In the genomic region with DNA sequence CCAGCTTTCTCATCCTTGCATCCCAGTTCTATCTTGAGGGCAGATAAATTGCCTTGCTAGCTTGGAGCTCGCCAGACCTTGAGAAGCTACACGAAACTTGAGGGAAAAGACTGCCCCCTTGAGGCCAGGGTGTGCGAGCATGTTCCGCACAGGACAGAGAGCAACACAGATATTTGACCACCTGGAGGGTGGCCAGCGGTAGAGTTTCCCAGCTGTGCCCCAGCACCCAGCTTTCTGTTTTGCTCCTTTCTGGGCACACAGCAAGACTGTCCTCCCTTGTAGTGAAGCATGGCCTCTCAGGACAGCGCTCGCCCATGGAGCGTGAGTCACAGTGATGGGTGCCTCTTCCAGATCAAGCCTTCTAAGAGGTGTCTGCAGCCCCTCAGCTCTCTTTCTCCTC, we compare ENCODE assay signal across 8 cellular contexts. TPM values are rescaled to one million over a fixed set of nuclear protein-coding genes. Genes with fewer than 3 reads are reported as not detected.
DNase-seq lines count a peak whose midpoint lies in the region; ATAC-seq, FAIRE-seq and TF ChIP-seq lines count a peak whose summit lies in the region.

No MANE protein-coding gene starts in this region.

- H3K27me3 Mint-ChIP-seq in neural progenitor cell (ENCODE audit: insufficient read depth, low read depth) = peaks cover 10% of the 10 kb centered on the region

- no peak overlapping the region for H3K4me3 Mint-ChIP-seq in neural progenitor cell

- H4K20me1 ChIP-seq in endothelial cell of umbilical vein (replicated peaks; ENCODE audit: control insufficient read depth, extremely low read depth, insufficient read depth, low read length) (no peaks in the 10 kb centered on the region), neural progenitor cell (ENCODE audit: low read depth) (no peaks in the 10 kb centered on the region)

- peak; percentile 35 to 53 for TF ChIP-seq CTCF in endothelial cell of umbilical vein (IDR thresholded peaks at IDR 0.05; ENCODE audit: extremely low read depth in 1 of 2, insufficient read depth in 1 of 2, low read depth in 1 of 2, low read length in 2 of 2)
- peak; percentile 87 for TF ChIP-seq CTCF in neural progenitor cell (IDR thresholded peaks at IDR 0.05)

- no peaks in the 10 kb centered on the region for H3K4me1 ChIP-seq in endothelial cell of umbilical vein (ENCODE audit: control insufficient read depth, extremely low read depth, insufficient read depth, low read length)
- no peaks in the 10 kb centered on the region for H3K4me1 ChIP-seq in neural progenitor cell

- no peaks in the 10 kb centered on the region for H3K9me1 ChIP-seq in endothelial cell of umbilical vein (replicated peaks; ENCODE audit: control insufficient read depth, extremely low read depth, insufficient read depth, low read length)

- intact Hi-C loops in endothelial cell of umbilical vein (cut with micrococcal nuclease) = loop anchor here (1.0 kb wide), 2 partner anchors 687 to 742 kb away; no protein-coding TSS in a partner anchor

- no peak for TF ChIP-seq POLR2A in endothelial cell of umbilical vein (IDR thresholded peaks at IDR 0.05; ENCODE audit: low read depth, low read length)

- no peak overlapping the region for H3K27ac Mint-ChIP-seq in neural progenitor cell

- H3K36me3 ChIP-seq in endothelial cell of umbilical vein (ENCODE audit: control insufficient read depth in 2 of 2, extremely low read depth in 1 of 2, insufficient read depth in 2 of 2, low read length in 2 of 2) (no peaks in the 10 kb centered on the region), neural progenitor cell (no peaks in the 10 kb centered on the region)

- BruUV-seq in endothelial cell of umbilical vein (replicated peaks; lab: Mats Ljungman, UMichigan) = no TSS peak

- no peaks in the 10 kb centered on the region for H3K79me2 ChIP-seq in endothelial cell of umbilical vein (ENCODE audit: control insufficient read depth, insufficient read depth, low read length)
- no peaks in the 10 kb centered on the region for H3K79me2 ChIP-seq in neural progenitor cell (ENCODE audit: low read depth)

- H3K27ac ChIP-seq in endothelial cell of umbilical vein (ENCODE audit: insufficient read depth, low read depth, low read length) (no peak overlapping the region), neural progenitor cell (no peak overlapping the region)

- DNase-seq in CD1c-positive myeloid dendritic cell (ENCODE audit: extremely low spot score) = peak; percentile 18
- DNase-seq in OCI-M1 (lab: John Stamatoyannopoulos, UW) = peak; percentile 73
- DNase-seq in endothelial cell of umbilical vein (ENCODE audit: low read depth, low spot score) = no peak
- peak; percentile 87 for DNase-seq in neural progenitor cell (ENCODE audit: low spot score)
- DNase-seq in GOT3 (lab: John Stamatoyannopoulos, UW) = no peak

- peak; percentile 83 for ATAC-seq in GM18511 (IDR thresholded peaks at IDR 0.05; ENCODE audit: unreplicated experiment)
- ATAC-seq in HG03378 (IDR thresholded peaks at IDR 0.05; ENCODE audit: unreplicated experiment) = peak; percentile 79
- ATAC-seq in GM18873 (IDR thresholded peaks at IDR 0.05; ENCODE audit: low FRiP score, unreplicated experiment) = no peak

- H3K9me3 ChIP-seq in endothelial cell of umbilical vein (replicated peaks; ENCODE audit: control insufficient read depth, insufficient read depth, low read length) (no peaks in the 10 kb centered on the region), neural progenitor cell (ENCODE audit: low read depth) (no peaks in the 10 kb centered on the region)

- H2AFZ ChIP-seq in endothelial cell of umbilical vein (ENCODE audit: low read depth, low read length) (no peak overlapping the region), neural progenitor cell (replicated peaks) (no peak overlapping the region)

- dilution Hi-C loops in endothelial cell of umbilical vein (cut with MboI; ENCODE audit: extremely low pct_ligation_motif_present, low sequenced_read_pairs) = no loop called here

- CTCF ChIA-PET in endothelial cell of umbilical vein (lab: Charles Lee) = interaction anchor here (0.9 kb wide), 1 partner anchor 744 kb away, joined by 3 read pairs; no protein-coding TSS in a partner anchor

- H3K9me3 Mint-ChIP-seq in neural progenitor cell = peaks cover 3% of the 10 kb centered on the region

- H3K27me3 ChIP-seq in endothelial cell of umbilical vein (ENCODE audit: control insufficient read depth in 2 of 2, insufficient read depth in 2 of 2, low read length in 2 of 2) (no peaks in the 10 kb centered on the region), neural progenitor cell (no peaks in the 10 kb centered on the region)

- H3K36me3 Mint-ChIP-seq in neural progenitor cell = no peaks in the 10 kb centered on the region

- H3F3A ChIP-seq in neural progenitor cell (ENCODE audit: low read depth) = no peaks in the 10 kb centered on the region

- FAIRE-seq in endothelial cell of umbilical vein (lab: Jason Lieb, UNC) = no peak

- POLR2A ChIA-PET in endothelial cell of umbilical vein (lab: Charles Lee) = no interaction called here

- H3K4me3 ChIP-seq in endothelial cell of umbilical vein (replicated peaks in 1 of 3; ENCODE audit: insufficient read depth in 1 of 3, low read depth in 1 of 3, low read length in 3 of 3) (no peak overlapping the region), neural progenitor cell (no peak overlapping the region)

- peaks cover 8% of the 10 kb centered on the region for H3K4me1 Mint-ChIP-seq in neural progenitor cell

- H3K4me2 ChIP-seq in endothelial cell of umbilical vein (ENCODE audit: insufficient read depth, low read length) (no peak overlapping the region), neural progenitor cell (no peak overlapping the region)

- H3K9ac ChIP-seq in endothelial cell of umbilical vein (replicated peaks; ENCODE audit: extremely low read depth, insufficient read depth, low read length) = no peak overlapping the region
- no peak overlapping the region for H3K9ac ChIP-seq in neural progenitor cell

TF ChIP-seq in endothelial cell of umbilical vein, 7 proteins besides CTCF, POLR2A, EP300 and RAD21:
- no peak for TF ChIP-seq GATA2 (IDR thresholded peaks at IDR 0.05; ENCODE audit: insufficient read depth, insufficient read length, low read depth, low read length)
- TF ChIP-seq POLR2AphosphoS5 (IDR thresholded peaks at IDR 0.05; ENCODE audit: insufficient read depth, low read depth, low read length) = no peak
- no peak for TF ChIP-seq FOS (IDR thresholded peaks at IDR 0.05; ENCODE audit: borderline replicate concordance, insufficient read depth, low read length)
- TF ChIP-seq MYC (IDR thresholded peaks at IDR 0.05; ENCODE audit: low read depth, low read length) = no peak
- TF ChIP-seq, protein P1, sequence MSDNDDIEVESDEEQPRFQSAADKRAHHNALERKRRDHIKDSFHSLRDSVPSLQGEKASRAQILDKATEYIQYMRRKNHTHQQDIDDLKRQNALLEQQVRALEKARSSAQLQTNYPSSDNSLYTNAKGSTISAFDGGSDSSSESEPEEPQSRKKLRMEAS (IDR thresholded peaks at IDR 0.05; ENCODE audit: insufficient read depth, insufficient read length) = no peak
- no peak for TF ChIP-seq EZH2 (IDR thresholded peaks at IDR 0.05; ENCODE audit: borderline replicate concordance, low read depth, low read length, severe bottlenecking)
- TF ChIP-seq JUN (IDR thresholded peaks at IDR 0.05; ENCODE audit: borderline replicate concordance, insufficient read depth, insufficient read length, low read depth) = no peak

RNA-seq across cellular contexts. Expression of gene SPATA19, which starts 23.5 kb away (rescaled TPM):
- total RNA-seq in endothelial cell of umbilical vein = not detected in 2 replicates
- polyA plus RNA-seq in endothelial cell of umbilical vein = not detected in 2 replicates
- not detected in 2 replicates for polyA plus RNA-seq in endothelial cell of umbilical vein (2011; cell fraction: cytosol; rRNA removed)
- not detected in 2 replicates for polyA plus RNA-seq in endothelial cell of umbilical vein (2011; cell fraction: nucleus; rRNA removed)
- not detected in 2 replicates for polyA plus RNA-seq in endothelial cell of umbilical vein (2012)
- not detected in 2 replicates for polyA minus RNA-seq in endothelial cell of umbilical vein
- not detected for polyA minus RNA-seq in endothelial cell of umbilical vein (2011; cell fraction: cytosol; rRNA and poly(A)+ RNA removed)
- not detected in 2 replicates for polyA minus RNA-seq in endothelial cell of umbilical vein (2011; cell fraction: nucleus; rRNA and poly(A)+ RNA removed)
- total RNA-seq in neural progenitor cell (ENCODE audit: low replicate concordance) = not detected in 2 replicates

Comparison
In these comparisons a context has a peak if more than half of its experiments do, and no peak if none do; other contexts are left out.
1. DNase-seq: peak in CD1c-positive myeloid dendritic cell (single experiment), OCI-M1 (single experiment) and neural progenitor cell (single experiment); none in endothelial cell of umbilical vein (single experiment) and GOT3 (single experiment).